Comparison of ENCODE assay signal across 8 cellular contexts in the genomic region with DNA sequence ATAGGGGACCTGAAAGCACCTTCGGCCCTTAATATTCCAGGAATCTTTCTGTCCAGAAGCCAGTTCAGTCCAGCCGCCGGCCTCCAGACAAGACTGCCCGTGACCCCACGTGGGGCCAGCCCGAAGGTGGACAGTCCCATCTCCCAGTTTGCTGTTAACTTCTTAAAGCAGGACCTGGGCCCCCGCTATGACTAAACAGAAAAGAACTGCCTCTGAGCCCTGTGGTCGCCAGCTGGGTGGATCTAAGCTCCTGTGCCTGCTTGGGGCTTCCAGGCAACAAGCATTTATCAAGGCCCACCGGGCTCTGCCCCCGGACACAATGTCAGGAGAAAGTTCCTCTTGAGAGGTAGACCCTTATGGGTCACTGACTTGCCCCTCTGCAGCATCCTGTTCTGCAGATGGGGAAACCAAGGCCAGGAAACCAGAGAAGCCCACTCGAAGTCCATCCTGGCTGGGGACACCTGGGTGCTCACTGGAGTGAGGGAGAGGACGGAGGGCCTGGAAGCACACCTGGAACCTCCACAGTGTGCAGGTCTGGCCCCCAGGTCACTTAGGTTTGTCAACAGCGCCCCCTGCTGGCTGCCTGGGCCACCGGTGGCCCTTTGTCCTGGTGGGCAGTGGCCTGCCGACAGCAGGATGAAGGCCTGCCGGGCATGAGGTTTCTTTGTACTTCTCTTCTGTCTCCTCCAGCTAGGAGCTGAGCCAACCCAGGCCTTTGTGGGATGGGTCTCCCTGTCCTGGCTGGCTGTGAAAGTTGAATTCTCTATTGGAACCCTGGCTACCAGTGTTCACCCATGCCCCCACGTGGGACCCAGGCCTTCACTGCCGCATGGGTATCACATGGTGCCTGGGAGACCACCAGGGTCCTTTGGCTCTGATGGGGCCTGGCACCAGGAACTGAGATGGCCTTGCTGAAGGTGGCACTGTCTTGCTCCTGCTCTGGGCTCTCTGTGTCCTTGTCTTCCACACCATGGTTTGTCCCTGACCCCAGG.
A peak's percentile ranks its signal among the peaks of the same experiment; 100 is the strongest.
DNase-seq lines count a peak whose midpoint lies in the region; ATAC-seq and TF ChIP-seq lines count a peak whose summit lies in the region.

No MANE protein-coding gene starts in this region.

- H3K4me1 ChIP-seq in sigmoid colon = peaks cover 0 to 47% (median 43%) of the 10 kb centered on the region in 4 donors

- ATAC-seq in left cardiac atrium (peak; percentile 47 to 48), GM21737 (IDR thresholded peaks at IDR 0.05; ENCODE audit: unreplicated experiment) (no peak)

- H3K27ac ChIP-seq in sigmoid colon = peak overlapping the region; percentile 14 to 86 (median 80)

- no peak for TF ChIP-seq POLR2A in sigmoid colon (IDR thresholded peaks at IDR 0.05)

- H3K27me3 ChIP-seq in sigmoid colon = no peaks in the 10 kb centered on the region

- 60 to 67% methylated on average over 18 of the region's 18 CpGs for WGBS in sigmoid colon, 2 donors

- TF ChIP-seq EP300 in sigmoid colon (IDR thresholded peaks at IDR 0.05) = no peak

- peaks cover 4% of the 10 kb centered on the region for H3K4me1 Mint-ChIP-seq in activated naive CD8-positive, alpha-beta T cell treated with anti-CD3 and anti-CD28 coated beads for 36 hours

- H3K27ac Mint-ChIP-seq in activated naive CD8-positive, alpha-beta T cell treated with anti-CD3 and anti-CD28 coated beads for 36 hours = no peak overlapping the region

- no peaks in the 10 kb centered on the region for H3K9me3 Mint-ChIP-seq in activated naive CD8-positive, alpha-beta T cell treated with anti-CD3 and anti-CD28 coated beads for 36 hours

- H3K9me3 ChIP-seq in sigmoid colon = no peaks in the 10 kb centered on the region

- H3K27me3 Mint-ChIP-seq in activated naive CD8-positive, alpha-beta T cell treated with anti-CD3 and anti-CD28 coated beads for 36 hours = no peaks in the 10 kb centered on the region

- no peak overlapping the region for H3K4me3 Mint-ChIP-seq in activated naive CD8-positive, alpha-beta T cell treated with anti-CD3 and anti-CD28 coated beads for 36 hours

- DNase-seq in DMS 273 (lab: John Stamatoyannopoulos, UW; ENCODE audit: unreplicated experiment) = peak; percentile 74
- no peak for DNase-seq in DMS 273 treated with DMSO at 0.1 percent for 48 hours (lab: John Stamatoyannopoulos, UW)
- peak; percentile 53 for DNase-seq in HT1080 (ENCODE audit: low read depth)
- DNase-seq in SKM-1 (lab: John Stamatoyannopoulos, UW; ENCODE audit: unreplicated experiment) = peak; percentile 27
- DNase-seq in activated naive CD8-positive, alpha-beta T cell treated with anti-CD3 and anti-CD28 coated beads for 36 hours = peak; percentile 73
- peak; percentile 82 for DNase-seq in left cardiac atrium
- peak; percentile 88 for DNase-seq in sigmoid colon

- no peak overlapping the region for H3K4me3 ChIP-seq in sigmoid colon

- peak; percentile 84 to 97 (median 89) for TF ChIP-seq CTCF in sigmoid colon (IDR thresholded peaks at IDR 0.05)

- peaks cover 0 to 11% (median 6%) of the 10 kb centered on the region in 4 donors for H3K36me3 ChIP-seq in sigmoid colon

- intact Hi-C loops in left cardiac atrium (cut with DNase I) (loop anchor here (5.0 to 10.0 kb wide), 4 partner anchors 219 to 984 kb away; no protein-coding TSS in a partner anchor), sigmoid colon (cut with DNase I) (loop anchor here (2.0 to 5.0 kb wide), 4 partner anchors 224 to 986 kb away; no protein-coding TSS in a partner anchor)

- no peaks in the 10 kb centered on the region for H3K36me3 Mint-ChIP-seq in activated naive CD8-positive, alpha-beta T cell treated with anti-CD3 and anti-CD28 coated beads for 36 hours
